ENCODE assay signal across 14 cellular contexts in the genomic region with DNA sequence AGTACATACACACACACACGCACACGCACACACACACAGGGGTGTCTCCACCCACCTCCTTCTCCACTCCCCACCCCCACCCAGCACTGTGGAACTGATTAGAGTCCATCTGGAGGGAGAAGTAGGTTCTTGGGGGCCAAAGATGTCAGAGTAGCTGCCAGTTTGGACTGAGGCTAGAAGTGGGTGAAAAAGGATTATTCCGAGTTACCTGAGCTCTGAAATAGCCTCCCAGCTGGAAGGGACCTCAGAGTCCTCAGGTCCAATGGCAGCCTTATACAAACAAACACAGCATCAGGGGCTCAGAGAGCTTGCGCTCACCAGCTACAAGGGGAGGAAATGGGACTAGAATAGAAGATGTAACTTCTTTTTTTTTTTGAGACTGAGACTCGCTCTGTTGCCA. TPM values are rescaled to one million over a fixed set of nuclear protein-coding genes. Genes with fewer than 3 reads are reported as not detected.
DNase-seq lines count a peak whose midpoint lies in the region; ATAC-seq and TF ChIP-seq lines count a peak whose summit lies in the region.
"Had no signal": no experiment of that assay in that cellular context is flagged by ENCODE, and none has a peak within 500 bp of the region (broad histone marks: within the 10 kb centered on the region; RNA-seq: fewer than 3 reads in every experiment).

No MANE protein-coding gene starts in this region.

- no peaks in the 10 kb centered on the region for H3K27me3 ChIP-seq in SU-DHL-6 (ENCODE audit: low read length)
- no peaks in the 10 kb centered on the region for H3K27me3 ChIP-seq in esophagus muscularis mucosa
- H3K27me3 ChIP-seq in upper lobe of left lung, result no peaks in the 10 kb centered on the region
- H3K27me3 ChIP-seq: vagina had no signal

- peak overlapping the region; percentile 20 for H3K4me3 ChIP-seq in SU-DHL-6 (ENCODE audit: insufficient read depth, low read length, poor library complexity, severe bottlenecking)
- no peak overlapping the region for H3K4me3 ChIP-seq in esophagus muscularis mucosa
- H3K4me3 ChIP-seq in upper lobe of left lung, result no peak overlapping the region
- H3K4me3 ChIP-seq: vagina had no signal

- intact Hi-C loops in esophagus muscularis mucosa (cut with DNase I), result no loop called here

- H3F3A ChIP-seq in SU-DHL-6 (ENCODE audit: insufficient read depth), result peaks cover 61% of the 10 kb centered on the region

- H3K4me1 Mint-ChIP-seq in activated naive CD4-positive, alpha-beta T cell treated with anti-CD3 and anti-CD28 coated beads, Interleukin-2, amount 50 U/mL, for 24 hours, result peaks cover 96% of the 10 kb centered on the region

- H4K20me1 ChIP-seq in SU-DHL-6 (ENCODE audit: low read depth, low read length), result no peaks in the 10 kb centered on the region

- H3K36me3 ChIP-seq in SU-DHL-6 (ENCODE audit: low read length) (no peaks in the 10 kb centered on the region), esophagus muscularis mucosa (no peaks in the 10 kb centered on the region), upper lobe of left lung (no peaks in the 10 kb centered on the region)
- H3K36me3 ChIP-seq: vagina had no signal

- H2AFZ ChIP-seq in SU-DHL-6 (ENCODE audit: low read depth, low read length, severe bottlenecking), result no peak overlapping the region

- peaks cover 9% of the 10 kb centered on the region for H3K9me3 Mint-ChIP-seq in activated naive CD4-positive, alpha-beta T cell treated with anti-CD3 and anti-CD28 coated beads, Interleukin-2, amount 50 U/mL, for 24 hours

- peak overlapping the region; percentile 74 for H3K4me2 ChIP-seq in SU-DHL-6 (ENCODE audit: low read depth, low read length, poor library complexity, severe bottlenecking)
- H3K4me2 ChIP-seq: SK-N-SH had no signal

- 72% methylated on average over 5 of the region's 5 CpGs for WGBS in esophagus muscularis mucosa
- 83% methylated on average over 5 of the region's 5 CpGs for WGBS in upper lobe of left lung, 2 donors

- H3K4me3 Mint-ChIP-seq in activated naive CD4-positive, alpha-beta T cell treated with anti-CD3 and anti-CD28 coated beads, Interleukin-2, amount 50 U/mL, for 24 hours, result no peak overlapping the region

- peak overlapping the region; percentile 68 for H3K9ac ChIP-seq in SU-DHL-6 (ENCODE audit: low read length)
- H3K9ac ChIP-seq: SK-N-SH had no signal

- TF ChIP-seq EP300 in esophagus muscularis mucosa (IDR thresholded peaks at IDR 0.05), result no peak
- no peak for TF ChIP-seq EP300 in upper lobe of left lung (IDR thresholded peaks at IDR 0.05)

- peak overlapping the region; percentile 27 for H3K27ac Mint-ChIP-seq in activated naive CD4-positive, alpha-beta T cell treated with anti-CD3 and anti-CD28 coated beads, Interleukin-2, amount 50 U/mL, for 24 hours

- no peaks in the 10 kb centered on the region for H3K27me3 Mint-ChIP-seq in activated naive CD4-positive, alpha-beta T cell treated with anti-CD3 and anti-CD28 coated beads, Interleukin-2, amount 50 U/mL, for 24 hours

- TF ChIP-seq CTCF in SU-DHL-6 (IDR thresholded peaks at IDR 0.05; ENCODE audit: insufficient read depth, low read length, poor library complexity, severe bottlenecking) (no peak), esophagus muscularis mucosa (IDR thresholded peaks at IDR 0.05) (no peak), upper lobe of left lung (IDR thresholded peaks at IDR 0.05) (no peak)

- H3K9me3 ChIP-seq in SU-DHL-6 (ENCODE audit: insufficient read depth, low read length), result no peaks in the 10 kb centered on the region
- H3K9me3 ChIP-seq in esophagus muscularis mucosa, result peaks cover 0 to 6% (median 0%) of the 10 kb centered on the region in 4 donors
- no peaks in the 10 kb centered on the region for H3K9me3 ChIP-seq in upper lobe of left lung
- H3K9me3 ChIP-seq: SK-N-SH, vagina had no signal

- ATAC-seq in upper lobe of left lung (ENCODE audit: low FRiP score in 2 of 2) (no peak), GM21367 (IDR thresholded peaks at IDR 0.05; ENCODE audit: unreplicated experiment) (no peak)

- no peaks in the 10 kb centered on the region for H3K79me2 ChIP-seq in SU-DHL-6 (ENCODE audit: insufficient read depth, low read length)

- peaks cover 0 to 15% (median 6%) of the 10 kb centered on the region in 4 donors for H3K4me1 ChIP-seq in esophagus muscularis mucosa
- H3K4me1 ChIP-seq in upper lobe of left lung, result peaks cover 9 to 50% (median 43%) of the 10 kb centered on the region in 4 donors
- H3K4me1 ChIP-seq: vagina had no signal

- peaks cover 4% of the 10 kb centered on the region for H3K36me3 Mint-ChIP-seq in activated naive CD4-positive, alpha-beta T cell treated with anti-CD3 and anti-CD28 coated beads, Interleukin-2, amount 50 U/mL, for 24 hours

- H3K27ac ChIP-seq in SU-DHL-6 (ENCODE audit: low read depth, low read length) (peak overlapping the region; percentile 98), esophagus muscularis mucosa (replicated peaks in 1 of 4) (peak overlapping the region in 2 of 4 donors; percentile 8 to 9), upper lobe of left lung (peak overlapping the region; percentile 66 to 78 (median 76))
- H3K27ac ChIP-seq: vagina had no signal

- no peaks in the 10 kb centered on the region for H3K9me2 ChIP-seq in SU-DHL-6 (replicated peaks; ENCODE audit: insufficient read depth, low read length)
- H3K9me2 ChIP-seq: SK-N-SH had no signal

- DNase-seq in activated naive CD4-positive, alpha-beta T cell treated with anti-CD3 and anti-CD28 coated beads, Interleukin-2, amount 50 U/mL, for 16 hours, result no peak
- DNase-seq in esophagus muscularis mucosa (ENCODE audit: extremely low spot score) (peak; percentile 84), upper lobe of left lung (no peak), DMS53 (lab: John Stamatoyannopoulos, UW) (no peak)
- no peak for DNase-seq in stimulated activated CD4-positive, alpha-beta T cell treated with anti-CD3 and anti-CD28 coated beads, Interleukin-2, amount 100 ng/mL, for 48 hours
- DNase-seq: effector CD8-positive, alpha-beta T cell; kidney glomerular epithelial cell; NCI-H1048; NCI-H524 treated with DMSO at 0.1 percent for 48 hours; SK-N-SH had no signal

- TF ChIP-seq POLR2A in esophagus muscularis mucosa (IDR thresholded peaks at IDR 0.05; ENCODE audit: low read depth), result no peak
- TF ChIP-seq POLR2A in upper lobe of left lung (IDR thresholded peaks at IDR 0.05), result no peak

RNA-seq across cellular contexts. Expression of a gene that starts 20.8 kb away (rescaled TPM):
- total RNA-seq in esophagus muscularis mucosa (10 to 100 TPM; 14.3 to 34.9 (median 20.9) TPM), upper lobe of left lung (100 to 1,000 TPM in 1 of 6 donors, 10 to 100 TPM in 5; 30.7 to 139 (median 46.1) TPM)
